8 cellular contexts compared by ENCODE assay signal in genomic region chr22:19173047-19174035, GRCh38. TPM values are rescaled to one million over a fixed set of nuclear protein-coding genes. Genes with fewer than 3 reads are reported as not detected.
A peak's percentile ranks its signal among the peaks of the same experiment; 100 is the strongest.
DNase-seq lines count a peak whose midpoint lies in the region; ATAC-seq, FAIRE-seq and TF ChIP-seq lines count a peak whose summit lies in the region.
"Had no signal": no experiment of that assay in that cellular context is flagged by ENCODE, and none has a peak within 500 bp of the region (broad histone marks: within the 10 kb centered on the region; RNA-seq: fewer than 3 reads in every experiment).

No MANE protein-coding gene starts in this region.

- FAIRE-seq in GM12892 (lab: Jason Lieb, UNC): no peak

- TF ChIP-seq POLR2A in GM12892 (IDR thresholded peaks at IDR 0.05; ENCODE audit: low read depth, low read length): 0 out of 2 replicates have a peak, but pooled peaks have one; percentile 2

- no TSS peak for BruUV-seq in PC-3 (replicated peaks; lab: Mats Ljungman, UMichigan)

- no peaks in the 10 kb centered on the region for H3K9me2 ChIP-seq in PC-3 (replicated peaks; ENCODE audit: low read length)

- peak overlapping the region; percentile 95 for H3K4me2 ChIP-seq in PC-3 (ENCODE audit: low read length)

- no peaks in the 10 kb centered on the region for H3K9me3 ChIP-seq in PC-3 (ENCODE audit: low read length)

- H3K27me3 ChIP-seq in PC-3 (ENCODE audit: low read length): peaks cover 18% of the 10 kb centered on the region

- CTCF ChIA-PET in PC-3 (lab: Charles Lee): no interaction called here

- H2AFZ ChIP-seq in PC-3 (ENCODE audit: low read length): no peak overlapping the region

- intact Hi-C loops in PC-3 (cut with micrococcal nuclease): no loop called here

- TF ChIP-seq CTCF in PC-3 (conservative IDR thresholded peaks at IDR 0.05; ENCODE audit: low read depth, low read length) (no peak), retinal pigment epithelial cell (conservative IDR thresholded peaks at IDR 0.05; ENCODE audit: low read depth, low read length) (no peak)

- DNase-seq in GM12892 (ENCODE audit: insufficient read length): no peak
- DNase-seq in PC-3: no peak
- no peak for DNase-seq in epithelial cell of prostate (ENCODE audit: low read depth, low spot score)
- DNase-seq in retinal pigment epithelial cell (ENCODE audit: low read depth): no peak
- DNase-seq in NOMO-1 (lab: John Stamatoyannopoulos, UW; ENCODE audit: unreplicated experiment in 2 of 2): no peak
- DNase-seq in iPS-NIHi11 (ENCODE audit: low spot score): no peak
- DNase-seq: stimulated activated CD4-positive, alpha-beta T cell treated with anti-CD3 and anti-CD28 coated beads, Interleukin-2, amount 100 ng/mL, for 48 hours had no signal

- H4K20me1 ChIP-seq in PC-3 (ENCODE audit: low read length): no peaks in the 10 kb centered on the region

- peaks cover 69% of the 10 kb centered on the region for H3K79me2 ChIP-seq in PC-3 (ENCODE audit: low read length)

- no peak for ATAC-seq in PC-3
- ATAC-seq in activated CD4-positive, CD25-positive, alpha-beta regulatory T cell treated with anti-CD3 and anti-CD28 coated beads, Interleukin-2, amount 50 U/mL, for 24 hours: no peak

- POLR2A ChIA-PET in PC-3 (lab: Charles Lee; ENCODE audit: unreplicated experiment): interaction anchor here (1.0 kb wide), 1 partner anchor 29 kb away, joined by 3 read pairs; the partner anchor contains the start of gene ESS2

- H3K4me3 ChIP-seq in PC-3 (ENCODE audit: low read length) (peak overlapping the region; percentile 96), retinal pigment epithelial cell (ENCODE audit: low read length) (peak overlapping the region; percentile 67)

- H3F3A ChIP-seq in PC-3 (ENCODE audit: low read length, unreplicated experiment): no peaks in the 10 kb centered on the region

- no peaks in the 10 kb centered on the region for H3K36me3 ChIP-seq in PC-3 (ENCODE audit: low read depth, low read length)

- H3K27ac ChIP-seq in PC-3 (ENCODE audit: low read length): no peak overlapping the region
- H3K27ac ChIP-seq in epithelial cell of prostate: peak overlapping the region; percentile 59

- H3K9ac ChIP-seq in PC-3 (ENCODE audit: low read length): peak overlapping the region; percentile 100

- peaks cover 22% of the 10 kb centered on the region for H3K4me1 ChIP-seq in PC-3 (ENCODE audit: insufficient read depth, low read length)

RNA-seq across cellular contexts. Expression of gene SLC25A1, which starts 5.2 kb away (rescaled TPM):
- 27.7 TPM for polyA plus RNA-seq in GM12892 (2012; ENCODE audit: missing spikeins)
- 81.6 and 91.7 TPM in 2 replicates for total RNA-seq in PC-3 (2014; rRNA removed)

RNA-seq across cellular contexts. Expression of gene GSC2, which starts 23.2 kb away (rescaled TPM):
- polyA plus RNA-seq in GM12892 (2012; ENCODE audit: missing spikeins): not detected
- total RNA-seq in PC-3 (2014; rRNA removed): not detected in 2 replicates

RNA-seq across cellular contexts. Expression of gene ESS2, which starts 28.9 kb away (rescaled TPM):
- 5.7 TPM for polyA plus RNA-seq in GM12892 (2012; ENCODE audit: missing spikeins)
- 12.6 and 22.9 TPM in 2 replicates for total RNA-seq in PC-3 (2014; rRNA removed)

RNA-seq across cellular contexts. Expression of gene TSSK2, which starts 42.2 kb away (rescaled TPM):
- not detected for polyA plus RNA-seq in GM12892 (2012; ENCODE audit: missing spikeins)
- 0.17 TPM in 1 of 2 replicates, not detected in the other for total RNA-seq in PC-3 (2014; rRNA removed)

RNA-seq across cellular contexts. Expression of gene DGCR2, which starts 51.1 kb away (rescaled TPM):
- polyA plus RNA-seq in GM12892 (2012; ENCODE audit: missing spikeins): 6.5 TPM
- total RNA-seq in PC-3 (2014; rRNA removed): 36.1 and 46.1 TPM in 2 replicates
